8 cellular contexts compared by ENCODE assay signal in the genomic region with DNA sequence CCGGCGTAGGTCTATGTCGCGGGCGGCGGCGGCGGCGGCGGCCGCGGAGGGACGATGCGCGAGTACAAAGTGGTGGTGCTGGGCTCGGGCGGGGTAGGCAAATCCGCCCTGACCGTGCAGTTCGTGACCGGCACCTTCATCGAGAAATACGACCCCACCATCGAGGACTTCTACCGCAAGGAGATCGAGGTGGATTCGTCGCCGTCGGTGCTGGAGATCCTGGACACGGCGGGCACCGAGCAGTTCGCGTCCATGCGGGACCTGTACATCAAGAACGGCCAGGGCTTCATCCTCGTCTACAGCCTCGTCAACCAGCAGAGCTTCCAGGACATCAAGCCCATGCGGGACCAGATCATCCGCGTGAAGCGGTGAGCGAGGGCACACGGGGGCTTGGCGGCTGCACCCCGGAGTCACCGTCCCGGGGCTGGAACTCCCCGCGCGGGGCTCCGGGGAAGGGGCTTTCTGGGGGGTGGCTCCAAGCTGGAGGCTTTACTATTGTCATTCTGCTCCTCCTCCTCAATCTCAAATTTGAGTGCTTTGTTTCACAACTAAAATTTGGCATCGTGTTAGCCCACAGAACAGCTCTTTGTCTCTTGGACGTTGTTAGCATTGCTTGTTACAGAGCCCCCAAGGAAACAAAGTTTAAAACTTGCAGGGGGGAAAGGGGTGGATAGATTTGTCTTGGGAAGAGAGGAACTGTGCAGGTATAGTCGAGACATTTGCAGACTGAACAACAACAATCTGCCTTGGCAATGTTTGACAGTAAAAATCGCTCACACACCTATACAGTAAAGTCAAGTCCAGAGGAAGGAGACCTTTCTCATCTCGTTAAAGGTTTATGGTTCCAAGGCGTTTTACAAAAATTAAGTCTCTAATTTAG. TPM values are rescaled to one million over a fixed set of nuclear protein-coding genes. Genes with fewer than 3 reads are reported as not detected.
DNase-seq lines count a peak whose midpoint lies in the region; ATAC-seq, FAIRE-seq and TF ChIP-seq lines count a peak whose summit lies in the region.

No MANE protein-coding gene starts in this region.

- peaks cover 0 to 4% (median 3%) of the 10 kb centered on the region in 3 donors for H3K27me3 Mint-ChIP-seq in CD14-positive monocyte (ENCODE audit: low read depth in 3 of 3)
- H3K27me3 Mint-ChIP-seq in activated CD8-positive, alpha-beta T cell treated with anti-CD3 and anti-CD28 coated beads, Interleukin-2, amount 10 ng/mL, durations not matched to agents 7 days and 5 days (ENCODE audit: low read depth) = no peaks in the 10 kb centered on the region

- peak overlapping the region; percentile 43 to 91 (median 83) for H3K27ac Mint-ChIP-seq in CD14-positive monocyte
- H3K27ac Mint-ChIP-seq in activated CD8-positive, alpha-beta T cell treated with anti-CD3 and anti-CD28 coated beads, Interleukin-2, amount 10 ng/mL, durations not matched to agents 7 days and 5 days = peak overlapping the region; percentile 91

- peaks cover 28% of the 10 kb centered on the region for H3K4me1 Mint-ChIP-seq in CD14-positive monocyte
- H3K4me1 Mint-ChIP-seq in activated CD8-positive, alpha-beta T cell treated with anti-CD3 and anti-CD28 coated beads, Interleukin-2, amount 10 ng/mL, durations not matched to agents 7 days and 5 days (ENCODE audit: low read depth) = peaks cover 29% of the 10 kb centered on the region

- H2BK12ac ChIP-seq in H1 (ENCODE audit: low read depth, low read length) = no peak overlapping the region

- no peak for TF ChIP-seq POLR2A in H1 (IDR thresholded peaks at IDR 0.05; ENCODE audit: control extremely low read depth in 1 of 2, low read depth in 2 of 2, low read length in 2 of 2)

- no peak overlapping the region for H2AK5ac ChIP-seq in H1 (ENCODE audit: low read depth, low read length)

- peak overlapping the region; percentile 84 to 93 for H3K4me2 ChIP-seq in H1 (ENCODE audit: insufficient read depth in 1 of 2, low read depth in 2 of 2, low read length in 2 of 2)

- H3K56ac ChIP-seq in H1 (replicated peaks; ENCODE audit: insufficient read length, low read depth, low read length) = no peak overlapping the region

- H3K79me2 ChIP-seq in H1 (ENCODE audit: control insufficient read depth in 1 of 2, insufficient read depth in 2 of 2, low read length in 2 of 2) = peaks cover 3 to 50% of the 10 kb centered on the region in 2 experiments; a peak in 3 of 4 replicates

- TF ChIP-seq RAD21 in H1 (IDR thresholded peaks at IDR 0.05 in 1 of 2, conservative IDR thresholded peaks at IDR 0.05 in 1 of 2; ENCODE audit: low read depth in 2 of 2, low read length in 2 of 2) = no peak

- POLR2A ChIA-PET in activated CD8-positive, alpha-beta T cell treated with anti-CD3 and anti-CD28 coated beads, Interleukin-2, amount 10 ng/mL, durations not matched to agents 7 days and 5 days (lab: Charles Lee) = interaction anchor here (0.6 to 2.7 kb wide), 12 partner anchors 13 to 1758 kb away, joined by 3 to 39 read pairs (median 4); partner anchors contain the start of genes DNAJC3 and MBNL2
- POLR2A ChIA-PET in H1 (lab: Charles Lee; ENCODE audit: partially characterized antibody) = interaction anchor here (0.7 to 2.7 kb wide), 4 partner anchors 12 to 114 kb away, joined by 3 to 11 read pairs (median 4); no protein-coding TSS in a partner anchor

- H3K79me1 ChIP-seq in H1 (ENCODE audit: low read depth, low read length) = peaks cover 3% of the 10 kb centered on the region; the same call in 1 of the 2 replicates

- peak overlapping the region; percentile 83 to 91 (median 88) for H3K9ac ChIP-seq in H1 (replicated peaks in 1 of 4; ENCODE audit: extremely low read depth in 1 of 4, low read depth in 3 of 4, low read length in 3 of 4)
- peak overlapping the region; percentile 80 for H3K9ac ChIP-seq in mucosa of rectum (ENCODE audit: low read depth in 1 of 2, low read length in 2 of 2)

- 2% methylated on average over 39 of the region's 59 CpGs; no CpG with 5 or more reads in 1 of the 2 experiments for WGBS in H1 (ENCODE audit: extremely low coverage in 1 of 2, insufficient coverage in 1 of 2, insufficient read length in 1 of 2, insufficient replicate concordance in 2 of 2, low coverage in 1 of 2, low lambda C conversion rate in 2 of 2, missing lambda C conversion rate in 1 of 2), 2 experiments

- CTCF ChIA-PET in activated CD8-positive, alpha-beta T cell treated with anti-CD3 and anti-CD28 coated beads, Interleukin-2, amount 10 ng/mL, durations not matched to agents 7 days and 5 days (lab: Charles Lee) = interaction anchor here (3.4 kb wide), 1 partner anchor 324 kb away, joined by 17 read pairs; no protein-coding TSS in a partner anchor
- CTCF ChIA-PET in H1 (lab: Charles Lee; ENCODE audit: partially characterized antibody) = interaction anchor here (0.6 kb wide), 1 partner anchor 147 kb away, joined by 4 read pairs; no protein-coding TSS in a partner anchor

- H4K91ac ChIP-seq in H1 (replicated peaks; ENCODE audit: insufficient read length, low read length) = peak overlapping the region; percentile 79

- H2AFZ ChIP-seq in H1 (ENCODE audit: low read length) = peak overlapping the region; percentile 90

- H3K23me2 ChIP-seq in H1 (ENCODE audit: low read depth, low read length) = peaks cover 12% of the 10 kb centered on the region

- peak overlapping the region; percentile 92 for H4K8ac ChIP-seq in H1 (ENCODE audit: extremely low read depth, insufficient read depth, low read length)

- no peak for FAIRE-seq in H1 (lab: Jason Lieb, UNC)

- peak; percentile 50 for DNase-seq in CD14-positive monocyte (ENCODE audit: low spot score)
- peak; percentile 36 for DNase-seq in M059J (ENCODE audit: low read depth)
- DNase-seq in activated CD8-positive, alpha-beta T cell treated with anti-CD3 and anti-CD28 coated beads, Interleukin-2, amount 10 ng/mL, durations not matched to agents 7 days and 5 days = peak; percentile 51
- DNase-seq in H1 (ENCODE audit: low read depth in 1 of 2, low spot score in 2 of 2) = peak in 1 of 2 experiments; percentile 55
- peak; percentile 4 to 14 for DNase-seq in stimulated activated CD8-positive, alpha-beta memory T cell treated with anti-CD3 and anti-CD28 coated beads, Interleukin-7, amount 100 ng/mL, for 1 hour (ENCODE audit: low read depth in 2 of 2)
- DNase-seq in NCI-H187 (lab: John Stamatoyannopoulos, UW) = no peak

- H3K9me3 Mint-ChIP-seq in CD14-positive monocyte = no peaks in the 10 kb centered on the region
- no peaks in the 10 kb centered on the region for H3K9me3 Mint-ChIP-seq in activated CD8-positive, alpha-beta T cell treated with anti-CD3 and anti-CD28 coated beads, Interleukin-2, amount 10 ng/mL, durations not matched to agents 7 days and 5 days (ENCODE audit: insufficient read depth)

- no peak overlapping the region for H2BK20ac ChIP-seq in H1 (ENCODE audit: low read length)

- H3K4me3 Mint-ChIP-seq in CD14-positive monocyte = peak overlapping the region; percentile 89 to 95
- H3K4me3 Mint-ChIP-seq in activated CD8-positive, alpha-beta T cell treated with anti-CD3 and anti-CD28 coated beads, Interleukin-2, amount 10 ng/mL, durations not matched to agents 7 days and 5 days = peak overlapping the region; percentile 98

- ATAC-seq in GM21515 (IDR thresholded peaks at IDR 0.05; ENCODE audit: unreplicated experiment) = peak; percentile 1
- ATAC-seq in activated CD8-positive, alpha-beta T cell treated with anti-CD3 and anti-CD28 coated beads, Interleukin-2, amount 10 ng/mL, durations not matched to agents 7 days and 5 days = no peak

- peak overlapping the region; percentile 67 for H3K27ac ChIP-seq in H1 (ENCODE audit: low read depth, low read length)
- peak overlapping the region; percentile 73 to 76 for H3K27ac ChIP-seq in mucosa of rectum (ENCODE audit: low read depth in 2 of 2, low read length in 2 of 2)

- H2BK5ac ChIP-seq in H1 (ENCODE audit: low read depth, low read length) = 0 out of 2 replicates have a peak overlapping the region, but pooled peaks have one; percentile 27

- H3K36me3 Mint-ChIP-seq in CD14-positive monocyte = peaks cover 0 to 6% of the 10 kb centered on the region in 2 donors
- H3K36me3 Mint-ChIP-seq in activated CD8-positive, alpha-beta T cell treated with anti-CD3 and anti-CD28 coated beads, Interleukin-2, amount 10 ng/mL, durations not matched to agents 7 days and 5 days (ENCODE audit: low read depth) = peaks cover 11% of the 10 kb centered on the region

- no peak overlapping the region for H3K14ac ChIP-seq in H1 (ENCODE audit: insufficient read length)

- no peak overlapping the region for H2BK120ac ChIP-seq in H1 (replicated peaks; ENCODE audit: low read depth, low read length)

- TF ChIP-seq EP300 in H1 (IDR thresholded peaks at IDR 0.05; ENCODE audit: borderline replicate concordance in 1 of 2, low read depth in 2 of 2, low read length in 2 of 2) = no peak

- H4K20me1 ChIP-seq in H1 (replicated peaks in 1 of 2; ENCODE audit: control insufficient read depth in 1 of 2, insufficient read depth in 2 of 2, low read length in 2 of 2) = peaks cover 0 to 3% of the 10 kb centered on the region in 2 experiments

- no peaks in the 10 kb centered on the region for H3K9me3 ChIP-seq in H1 (ENCODE audit: insufficient read depth in 2 of 2, low read depth in 1 of 2, low read length in 1 of 2)
- no peaks in the 10 kb centered on the region for H3K9me3 ChIP-seq in mucosa of rectum (ENCODE audit: control insufficient read depth in 2 of 2, low read length in 2 of 2)

- H4K5ac ChIP-seq in H1 (ENCODE audit: insufficient read length, low read depth, low read length) = peak overlapping the region; percentile 45

- H2BK15ac ChIP-seq in H1 (ENCODE audit: low read length) = no peak overlapping the region

- no peak overlapping the region for H3K4ac ChIP-seq in H1 (replicated peaks; ENCODE audit: insufficient read length, low read depth, low read length)

- H3K27me3 ChIP-seq in H1 (replicated peaks in 1 of 4; ENCODE audit: control insufficient read depth in 3 of 4, extremely low read depth in 1 of 4, insufficient read depth in 3 of 4, low read length in 3 of 4) (no peaks in the 10 kb centered on the region), mucosa of rectum (ENCODE audit: control insufficient read depth in 2 of 2, insufficient read depth in 2 of 2, low read length in 2 of 2) (no peaks in the 10 kb centered on the region)

- H3K36me3 ChIP-seq in H1 (ENCODE audit: control insufficient read depth in 2 of 4, insufficient read depth in 4 of 4, low read length in 3 of 4) = peaks cover 0 to 5% (median 0%) of the 10 kb centered on the region in 4 experiments; a peak in 2 of 8 replicates
- no peaks in the 10 kb centered on the region for H3K36me3 ChIP-seq in mucosa of rectum (ENCODE audit: control insufficient read depth in 2 of 2, insufficient read depth in 2 of 2, low read length in 2 of 2)

- intact Hi-C loops in CD14-positive monocyte (cut with micrococcal nuclease) = loop anchor here (5.0 to 10.0 kb wide), 4 partner anchors 50 to 1757 kb away; partner anchors contain the start of genes MBNL2 (in 2 of the 2) and DNAJC3 (in 1 of the 2)

- H3K4me3 ChIP-seq in H1 (ENCODE audit: extremely low read depth in 1 of 4, insufficient read depth in 2 of 4, low read depth in 3 of 4, low read length in 4 of 4) (peak overlapping the region; percentile 73 to 85 (median 80)), mucosa of rectum (ENCODE audit: low read length in 2 of 2) (peak overlapping the region; percentile 89 to 97)

- H3K23ac ChIP-seq in H1 (ENCODE audit: insufficient read length) = no peak overlapping the region

- H3K4me1 ChIP-seq in H1 (replicated peaks in 1 of 4; ENCODE audit: control insufficient read depth in 3 of 4, insufficient read depth in 4 of 4, low read length in 3 of 4) (peaks cover 0 to 3% (median 1%) of the 10 kb centered on the region in 4 experiments; a peak in 2 of 7 replicates), mucosa of rectum (ENCODE audit: control insufficient read depth in 2 of 2, insufficient read depth in 2 of 2, low read length in 2 of 2) (peaks cover 0 to 14% of the 10 kb centered on the region in 2 donors)

- peak overlapping the region; percentile 19 for H3K18ac ChIP-seq in H1 (ENCODE audit: extremely low read depth, low read length)

- no peak for TF ChIP-seq CTCF in CD14-positive monocyte (IDR thresholded peaks at IDR 0.05)
- TF ChIP-seq CTCF in H1 (IDR thresholded peaks at IDR 0.05; ENCODE audit: control extremely low read depth in 1 of 3, insufficient read depth in 1 of 3, low read depth in 1 of 3, low read length in 3 of 3) = no peak

RNA-seq across cellular contexts. Expression of gene RAP2A, which starts 0.7 kb away (rescaled TPM):
- polyA plus RNA-seq in CD14-positive monocyte (1 to 10 TPM; 2.3 to 4.5 TPM), H1 (2011; rRNA removed) (4.4 and 8.4 TPM in 2 replicates)
- total RNA-seq in M059J (2014; rRNA removed; shearing (Covaris generic)) = 12.3 and 20.7 TPM in 2 replicates
- 10 to 100 TPM; 29.7 to 29.8 TPM for total RNA-seq in activated CD8-positive, alpha-beta T cell treated with anti-CD3 and anti-CD28 coated beads, Interleukin-2, amount 10 ng/mL, durations not matched to agents 7 days and 5 days
- total RNA-seq in H1 (2021; fragmentation: NEBNext Ultra II Directional; extraction: Animal tissue kit (Norgen Biotek cat#: 25700)) = 43.4 and 45.3 TPM in 2 replicates
- 8.7 TPM for polyA plus RNA-seq in H1 (2011; cell fraction: cytosol; rRNA removed)
- polyA plus RNA-seq in H1 (2011; cell fraction: nucleus; rRNA removed) = 20.2 TPM
- 21.1 to 23.8 TPM (median 22.2 TPM) in 4 replicates for polyA plus RNA-seq in H1 (2012, experiment 1 of 2)
- polyA plus RNA-seq in H1 (2012, experiment 2 of 2) = 1.5 TPM
- polyA plus RNA-seq in H1 (2013, experiment 1 of 2) = 17.4 TPM
- polyA plus RNA-seq in H1 (2013, experiment 2 of 2) = 16.5 TPM
- 46.9 and 56.4 TPM in 2 replicates for polyA minus RNA-seq in H1 (2011; rRNA and poly(A)+ RNA removed)
- 30.4 TPM for polyA minus RNA-seq in H1 (2011; cell fraction: cytosol; rRNA and poly(A)+ RNA removed)
- 74.9 TPM for polyA minus RNA-seq in H1 (2011; cell fraction: nucleus; rRNA and poly(A)+ RNA removed)

Comparison
In these comparisons a context has a peak if more than half of its experiments do, and no peak if none do; other contexts are left out.
1. DNase-seq: peak in CD14-positive monocyte (single experiment), M059J (single experiment), activated CD8-positive, alpha-beta T cell treated with anti-CD3 and anti-CD28 coated beads, Interleukin-2, amount 10 ng/mL, durations not matched to agents 7 days and 5 days (single experiment) and stimulated activated CD8-positive, alpha-beta memory T cell treated with anti-CD3 and anti-CD28 coated beads, Interleukin-7, amount 100 ng/mL, for 1 hour (2 of 2); none in NCI-H187 (0 of 2).